9 cellular contexts compared by ENCODE assay signal in the genomic region with DNA sequence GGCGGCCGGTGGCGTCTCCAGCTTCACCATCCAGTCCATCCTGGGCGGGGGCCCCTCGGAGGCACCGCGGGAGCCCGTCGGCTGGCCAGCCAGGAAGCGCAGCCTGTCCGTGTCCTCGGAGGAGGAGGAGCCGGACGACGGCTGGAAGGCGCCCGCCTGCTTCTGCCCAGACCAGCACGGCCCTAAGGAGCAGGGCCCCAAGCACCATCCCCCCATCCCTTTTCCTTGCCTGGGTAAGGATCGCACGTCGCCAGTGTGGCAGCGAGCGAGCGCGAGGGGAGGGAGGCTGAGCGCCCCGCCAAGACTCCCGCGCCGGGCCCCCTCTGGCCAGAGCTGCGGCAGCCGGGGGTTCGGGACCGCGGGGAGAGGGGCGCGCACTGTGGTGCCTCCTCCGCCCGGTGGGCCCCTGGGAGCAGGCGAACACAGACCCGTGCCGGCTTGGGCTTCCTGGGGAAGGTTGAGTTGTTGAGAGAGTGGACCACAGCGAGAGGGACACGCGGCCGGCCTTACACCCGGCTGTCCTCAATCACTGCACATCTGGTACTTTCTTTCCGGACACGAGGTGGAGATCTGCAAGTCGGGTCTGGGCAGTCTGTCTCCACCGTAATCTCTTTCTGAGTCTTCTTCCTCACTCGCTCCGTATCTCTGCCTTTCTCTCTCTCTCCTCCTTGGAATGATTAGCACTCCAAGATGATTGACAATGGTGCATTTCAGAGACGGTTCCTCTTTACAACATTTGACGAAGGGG. TPM values are rescaled to one million over a fixed set of nuclear protein-coding genes. Genes with fewer than 3 reads are reported as not detected.
DNase-seq lines count a peak whose midpoint lies in the region; ATAC-seq and TF ChIP-seq lines count a peak whose summit lies in the region.
"Had no signal": no experiment of that assay in that cellular context is flagged by ENCODE, and none has a peak within 500 bp of the region (broad histone marks: within the 10 kb centered on the region; RNA-seq: fewer than 3 reads in every experiment).

No MANE protein-coding gene starts in this region.

- H3K4me1 Mint-ChIP-seq in activated T-cell treated with anti-CD3 and anti-CD28 coated beads, Interleukin-2, amount 50 U/mL, for 72 hours (ENCODE audit: low read depth) = peaks cover 53% of the 10 kb centered on the region
- peaks cover 20% of the 10 kb centered on the region for H3K4me1 Mint-ChIP-seq in mesothelial cell of epicardium

- ATAC-seq in activated T-cell treated with anti-CD3 and anti-CD28 coated beads, Interleukin-2, amount 50 U/mL, for 72 hours (replicated peaks in 1 of 2) = peak; percentile 5 to 14
- ATAC-seq in HG03378 (IDR thresholded peaks at IDR 0.05; ENCODE audit: unreplicated experiment) (no peak), HG02981 (IDR thresholded peaks at IDR 0.05; ENCODE audit: unreplicated experiment) (no peak)

- DNase-seq in COR-L47 (lab: John Stamatoyannopoulos, UW) (peak; percentile 4), mesothelial cell of epicardium (ENCODE audit: low spot score in 2 of 2, unreplicated experiment in 2 of 2) (no peak), G401 (ENCODE audit: low spot score) (no peak)
- peak in 1 of 2 donors; percentile 30 for DNase-seq in activated T-cell treated with anti-CD3 and anti-CD28 coated beads, Interleukin-2, amount 50 U/mL, for 72 hours
- DNase-seq in stimulated activated CD4-positive, alpha-beta T cell treated with anti-CD3 and anti-CD28 coated beads, Interleukin-2, amount 100 ng/mL, for 48 hours = no peak
- DNase-seq: cerebellar nuclear complex had no signal

- TF ChIP-seq CTCF in HEK293 (tag by site-specific recombination; IDR thresholded peaks at IDR 0.05) (no peak), mesothelial cell of epicardium (IDR thresholded peaks at IDR 0.05; ENCODE audit: unreplicated experiment) (no peak)

- no peaks in the 10 kb centered on the region; the same call in 1 of the 2 replicates for H3K4me1 ChIP-seq in HEK293 (ENCODE audit: control insufficient read depth, insufficient read depth, low read length)

- CTCF ChIA-PET in HEK293 (lab: Yijun Ruan, JAX) = no interaction called here

- H3K36me3 Mint-ChIP-seq in activated T-cell treated with anti-CD3 and anti-CD28 coated beads, Interleukin-2, amount 50 U/mL, for 72 hours (ENCODE audit: insufficient read depth in 2 of 2) = peaks cover 1 to 3% of the 10 kb centered on the region in 2 donors
- H3K36me3 Mint-ChIP-seq in mesothelial cell of epicardium = no peaks in the 10 kb centered on the region

- no peaks in the 10 kb centered on the region for H3K9me3 Mint-ChIP-seq in activated T-cell treated with anti-CD3 and anti-CD28 coated beads, Interleukin-2, amount 50 U/mL, for 72 hours
- no peaks in the 10 kb centered on the region for H3K9me3 Mint-ChIP-seq in mesothelial cell of epicardium

- H3K36me3 ChIP-seq in HEK293 (ENCODE audit: control insufficient read depth in 2 of 2, insufficient read depth in 1 of 2, low read length in 2 of 2) = no peaks in the 10 kb centered on the region

- H3K9me3 ChIP-seq in HEK293 (ENCODE audit: control insufficient read depth, insufficient read depth, low read depth, low read length) = no peaks in the 10 kb centered on the region

- peak overlapping the region; percentile 37 for H3K4me3 ChIP-seq in HEK293 (ENCODE audit: low read depth, low read length)

- H3K27me3 Mint-ChIP-seq in activated T-cell treated with anti-CD3 and anti-CD28 coated beads, Interleukin-2, amount 50 U/mL, for 72 hours (ENCODE audit: low read depth) = peaks cover 42% of the 10 kb centered on the region
- peaks cover 94% of the 10 kb centered on the region for H3K27me3 Mint-ChIP-seq in mesothelial cell of epicardium (ENCODE audit: low read depth)

- H3K27ac Mint-ChIP-seq in activated T-cell treated with anti-CD3 and anti-CD28 coated beads, Interleukin-2, amount 50 U/mL, for 72 hours = peak overlapping the region; percentile 61
- no peak overlapping the region for H3K27ac Mint-ChIP-seq in mesothelial cell of epicardium

- peak overlapping the region; percentile 83 to 86 for H3K4me3 Mint-ChIP-seq in activated T-cell treated with anti-CD3 and anti-CD28 coated beads, Interleukin-2, amount 50 U/mL, for 72 hours
- H3K4me3 Mint-ChIP-seq in mesothelial cell of epicardium = peak overlapping the region; percentile 22

- in situ Hi-C loops in G401 (cut with HindIII; ENCODE audit: low sequenced_read_pairs) = no loop called here

- no peak overlapping the region; the same call in 1 of the 2 replicates for H3K27ac ChIP-seq in HEK293 (ENCODE audit: extremely low read depth, low read depth, low read length)

- POLR2A ChIA-PET in HEK293 (lab: Yijun Ruan, JAX) = no interaction called here

TF ChIP-seq in HEK293, 187 proteins besides CTCF, POLR2A, EP300 and RAD21:
- TF ChIP-seq ZBTB8A (tag by site-specific recombination; IDR thresholded peaks at IDR 0.05) = no peak
- TF ChIP-seq ZNF707 (tag by site-specific recombination; IDR thresholded peaks at IDR 0.05) = no peak
- no peak for TF ChIP-seq ZNF114 (tag by site-specific recombination; IDR thresholded peaks at IDR 0.05)
- TF ChIP-seq ZFHX2 (tag by site-specific recombination; conservative IDR thresholded peaks at IDR 0.05) = no peak
- no peak for TF ChIP-seq ZBTB49 (tag by site-specific recombination; IDR thresholded peaks at IDR 0.05; ENCODE audit: low read depth)
- TF ChIP-seq, protein P1, sequence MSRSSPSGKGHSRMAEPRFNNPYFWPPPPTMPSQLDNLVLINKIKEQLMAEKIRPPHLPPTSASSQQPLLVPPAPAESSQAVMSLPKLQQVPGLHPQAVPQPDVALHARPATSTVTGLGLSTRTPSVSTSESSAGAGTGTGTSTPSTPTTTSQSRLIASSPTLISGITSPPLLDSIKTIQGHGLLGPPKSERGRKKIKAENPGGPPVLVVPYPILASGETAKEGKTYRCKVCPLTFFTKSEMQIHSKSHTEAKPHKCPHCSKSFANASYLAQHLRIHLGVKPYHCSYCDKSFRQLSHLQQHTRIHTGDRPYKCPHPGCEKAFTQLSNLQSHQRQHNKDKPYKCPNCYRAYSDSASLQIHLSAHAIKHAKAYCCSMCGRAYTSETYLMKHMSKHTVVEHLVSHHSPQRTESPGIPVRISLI (tag by site-specific recombination; IDR thresholded peaks at IDR 0.05) = no peak
- TF ChIP-seq ZNF274 (IDR thresholded peaks at IDR 0.05; ENCODE audit: low read length) = no peak
- TF ChIP-seq ZNF274 (tag by site-specific recombination; IDR thresholded peaks at IDR 0.05; ENCODE audit: borderline replicate concordance) = no peak

RNA-seq across cellular contexts. Expression of gene HMX2, which starts 0.7 kb away (rescaled TPM):
- total RNA-seq in activated T-cell treated with anti-CD3 and anti-CD28 coated beads, Interleukin-2, amount 50 U/mL, for 72 hours = 1 to 10 TPM in 1 of 2 donors, under 1 TPM in 1; 0.58 to 1.1 TPM
- not detected in 3 replicates for total RNA-seq in mesothelial cell of epicardium
- total RNA-seq in G401 (2014; rRNA removed; shearing (Covaris generic)) = not detected in 2 replicates

RNA-seq across cellular contexts. Expression of gene BUB3, which starts 5.6 kb away (rescaled TPM):
- 100 to 1,000 TPM; 255 TPM for total RNA-seq in activated T-cell treated with anti-CD3 and anti-CD28 coated beads, Interleukin-2, amount 50 U/mL, for 72 hours
- 70.0 to 71.5 TPM (median 71.1 TPM) in 3 replicates for total RNA-seq in mesothelial cell of epicardium
- total RNA-seq in G401 (2014; rRNA removed; shearing (Covaris generic)) = 101 and 157 TPM in 2 replicates

RNA-seq across cellular contexts. Expression of gene HMX3, which starts 12.8 kb away (rescaled TPM):
- total RNA-seq in activated T-cell treated with anti-CD3 and anti-CD28 coated beads, Interleukin-2, amount 50 U/mL, for 72 hours = 1 to 10 TPM; 1.2 to 2.0 TPM
- total RNA-seq in mesothelial cell of epicardium = not detected in 3 replicates
- not detected in 2 replicates for total RNA-seq in G401 (2014; rRNA removed; shearing (Covaris generic))

Comparison
In these comparisons a context has a peak if more than half of its experiments do, and no peak if none do; other contexts are left out.
1. ATAC-seq: peak in activated T-cell treated with anti-CD3 and anti-CD28 coated beads, Interleukin-2, amount 50 U/mL, for 72 hours (2 of 2); none in HG03378 (single experiment) and HG02981 (single experiment).